ENCODE assay signal across 1 cellular context in the genomic region with DNA sequence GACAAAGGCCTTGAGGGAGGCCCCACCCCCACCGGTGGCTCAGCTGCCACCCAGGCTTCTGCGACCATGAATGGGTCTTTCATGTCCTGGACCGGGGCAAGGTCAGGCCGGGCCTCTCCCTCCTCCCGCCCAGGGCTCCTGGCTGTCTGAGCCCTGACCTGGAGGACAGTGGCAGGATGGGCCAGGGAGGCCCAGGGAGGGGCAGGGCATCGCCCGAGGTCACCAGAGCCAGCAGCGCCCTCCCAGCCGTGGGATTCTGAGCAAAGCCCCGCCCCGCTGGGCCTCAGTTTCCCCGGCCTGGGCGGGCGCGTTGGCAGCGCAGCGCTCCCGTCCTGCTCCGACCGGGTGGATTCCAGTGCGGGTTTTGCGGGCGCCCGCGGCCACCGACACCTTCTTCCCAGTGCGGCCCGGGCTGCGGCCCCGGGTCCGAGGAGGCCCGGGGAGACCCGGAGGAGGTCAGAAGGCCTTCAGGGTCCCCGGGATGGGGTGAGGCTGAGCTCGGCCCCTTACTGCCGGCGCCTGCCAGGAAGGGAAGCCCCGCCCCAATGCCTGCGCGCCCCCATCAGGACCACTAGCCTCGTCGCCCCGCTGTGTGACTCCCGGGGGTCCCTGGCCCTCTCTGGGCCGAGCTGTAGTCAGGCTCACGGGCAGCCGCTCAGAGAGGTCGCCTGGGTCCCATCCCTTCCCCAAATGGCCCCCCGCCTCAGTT.
TF ChIP-seq lines count a peak whose summit lies in the region.

No MANE protein-coding gene starts in this region.

TF ChIP-seq in HepG2, 621 proteins besides CTCF, POLR2A, EP300 and RAD21 (continued from another document and continues in another):
- TF ChIP-seq, protein P1, sequence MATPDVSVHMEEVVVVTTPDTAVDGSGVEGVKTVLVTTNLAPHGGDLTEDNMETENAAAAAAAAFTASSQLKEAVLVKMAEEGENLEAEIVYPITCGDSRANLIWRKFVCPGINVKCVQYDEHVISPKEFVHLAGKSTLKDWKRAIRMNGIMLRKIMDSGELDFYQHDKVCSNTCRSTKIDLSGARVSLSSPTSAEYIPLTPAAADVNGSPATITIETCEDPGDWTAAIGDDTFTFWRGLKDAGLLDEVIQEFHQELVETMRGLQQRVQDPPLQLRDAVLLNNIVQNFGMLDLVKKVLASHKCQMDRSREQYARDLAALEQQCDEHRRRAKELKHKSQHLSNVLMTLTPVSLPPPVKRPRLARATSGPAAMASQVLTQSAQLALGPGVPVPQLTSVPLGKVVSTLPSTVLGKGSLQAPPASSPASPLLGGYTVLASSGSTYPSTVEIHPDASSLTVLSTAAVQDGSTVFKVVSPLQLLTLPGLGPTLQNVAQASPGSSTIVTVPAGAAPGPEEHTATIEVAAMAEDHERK (CRISPR knock-in tag; IDR thresholded peaks at IDR 0.05; ENCODE audit: low read depth) = no peak
- TF ChIP-seq, protein P2, sequence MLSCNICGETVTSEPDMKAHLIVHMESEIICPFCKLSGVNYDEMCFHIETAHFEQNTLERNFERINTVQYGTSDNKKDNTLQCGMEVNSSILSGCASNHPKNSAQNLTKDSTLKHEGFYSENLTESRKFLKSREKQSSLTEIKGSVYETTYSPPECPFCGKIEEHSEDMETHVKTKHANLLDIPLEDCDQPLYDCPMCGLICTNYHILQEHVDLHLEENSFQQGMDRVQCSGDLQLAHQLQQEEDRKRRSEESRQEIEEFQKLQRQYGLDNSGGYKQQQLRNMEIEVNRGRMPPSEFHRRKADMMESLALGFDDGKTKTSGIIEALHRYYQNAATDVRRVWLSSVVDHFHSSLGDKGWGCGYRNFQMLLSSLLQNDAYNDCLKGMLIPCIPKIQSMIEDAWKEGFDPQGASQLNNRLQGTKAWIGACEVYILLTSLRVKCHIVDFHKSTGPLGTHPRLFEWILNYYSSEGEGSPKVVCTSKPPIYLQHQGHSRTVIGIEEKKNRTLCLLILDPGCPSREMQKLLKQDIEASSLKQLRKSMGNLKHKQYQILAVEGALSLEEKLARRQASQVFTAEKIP (CRISPR knock-in tag; IDR thresholded peaks at IDR 0.05; ENCODE audit: borderline replicate concordance) = no peak
- TF ChIP-seq, protein P3, sequence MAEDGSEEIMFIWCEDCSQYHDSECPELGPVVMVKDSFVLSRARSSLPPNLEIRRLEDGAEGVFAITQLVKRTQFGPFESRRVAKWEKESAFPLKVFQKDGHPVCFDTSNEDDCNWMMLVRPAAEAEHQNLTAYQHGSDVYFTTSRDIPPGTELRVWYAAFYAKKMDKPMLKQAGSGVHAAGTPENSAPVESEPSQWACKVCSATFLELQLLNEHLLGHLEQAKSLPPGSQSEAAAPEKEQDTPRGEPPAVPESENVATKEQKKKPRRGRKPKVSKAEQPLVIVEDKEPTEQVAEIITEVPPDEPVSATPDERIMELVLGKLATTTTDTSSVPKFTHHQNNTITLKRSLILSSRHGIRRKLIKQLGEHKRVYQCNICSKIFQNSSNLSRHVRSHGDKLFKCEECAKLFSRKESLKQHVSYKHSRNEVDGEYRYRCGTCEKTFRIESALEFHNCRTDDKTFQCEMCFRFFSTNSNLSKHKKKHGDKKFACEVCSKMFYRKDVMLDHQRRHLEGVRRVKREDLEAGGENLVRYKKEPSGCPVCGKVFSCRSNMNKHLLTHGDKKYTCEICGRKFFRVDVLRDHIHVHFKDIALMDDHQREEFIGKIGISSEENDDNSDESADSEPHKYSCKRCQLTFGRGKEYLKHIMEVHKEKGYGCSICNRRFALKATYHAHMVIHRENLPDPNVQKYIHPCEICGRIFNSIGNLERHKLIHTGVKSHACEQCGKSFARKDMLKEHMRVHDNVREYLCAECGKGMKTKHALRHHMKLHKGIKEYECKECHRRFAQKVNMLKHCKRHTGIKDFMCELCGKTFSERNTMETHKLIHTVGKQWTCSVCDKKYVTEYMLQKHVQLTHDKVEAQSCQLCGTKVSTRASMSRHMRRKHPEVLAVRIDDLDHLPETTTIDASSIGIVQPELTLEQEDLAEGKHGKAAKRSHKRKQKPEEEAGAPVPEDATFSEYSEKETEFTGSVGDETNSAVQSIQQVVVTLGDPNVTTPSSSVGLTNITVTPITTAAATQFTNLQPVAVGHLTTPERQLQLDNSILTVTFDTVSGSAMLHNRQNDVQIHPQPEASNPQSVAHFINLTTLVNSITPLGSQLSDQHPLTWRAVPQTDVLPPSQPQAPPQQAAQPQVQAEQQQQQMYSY (CRISPR knock-in tag; IDR thresholded peaks at IDR 0.05) = peak; percentile 100
- TF ChIP-seq, protein P4, sequence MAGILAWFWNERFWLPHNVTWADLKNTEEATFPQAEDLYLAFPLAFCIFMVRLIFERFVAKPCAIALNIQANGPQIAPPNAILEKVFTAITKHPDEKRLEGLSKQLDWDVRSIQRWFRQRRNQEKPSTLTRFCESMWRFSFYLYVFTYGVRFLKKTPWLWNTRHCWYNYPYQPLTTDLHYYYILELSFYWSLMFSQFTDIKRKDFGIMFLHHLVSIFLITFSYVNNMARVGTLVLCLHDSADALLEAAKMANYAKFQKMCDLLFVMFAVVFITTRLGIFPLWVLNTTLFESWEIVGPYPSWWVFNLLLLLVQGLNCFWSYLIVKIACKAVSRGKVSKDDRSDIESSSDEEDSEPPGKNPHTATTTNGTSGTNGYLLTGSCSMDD (CRISPR knock-in tag; IDR thresholded peaks at IDR 0.05) = no peak
- TF ChIP-seq SAFB2 (CRISPR knock-in tag; IDR thresholded peaks at IDR 0.05; ENCODE audit: borderline replicate concordance, low read depth) = peak; percentile 71; the same call in 1 of the 2 replicates
- TF ChIP-seq, protein P5, sequence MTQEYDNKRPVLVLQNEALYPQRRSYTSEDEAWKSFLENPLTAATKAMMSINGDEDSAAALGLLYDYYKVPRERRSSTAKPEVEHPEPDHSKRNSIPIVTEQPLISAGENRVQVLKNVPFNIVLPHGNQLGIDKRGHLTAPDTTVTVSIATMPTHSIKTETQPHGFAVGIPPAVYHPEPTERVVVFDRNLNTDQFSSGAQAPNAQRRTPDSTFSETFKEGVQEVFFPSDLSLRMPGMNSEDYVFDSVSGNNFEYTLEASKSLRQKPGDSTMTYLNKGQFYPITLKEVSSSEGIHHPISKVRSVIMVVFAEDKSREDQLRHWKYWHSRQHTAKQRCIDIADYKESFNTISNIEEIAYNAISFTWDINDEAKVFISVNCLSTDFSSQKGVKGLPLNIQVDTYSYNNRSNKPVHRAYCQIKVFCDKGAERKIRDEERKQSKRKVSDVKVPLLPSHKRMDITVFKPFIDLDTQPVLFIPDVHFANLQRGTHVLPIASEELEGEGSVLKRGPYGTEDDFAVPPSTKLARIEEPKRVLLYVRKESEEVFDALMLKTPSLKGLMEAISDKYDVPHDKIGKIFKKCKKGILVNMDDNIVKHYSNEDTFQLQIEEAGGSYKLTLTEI (CRISPR knock-in tag; conservative IDR thresholded peaks at IDR 0.05) = no peak
- TF ChIP-seq, protein P6, sequence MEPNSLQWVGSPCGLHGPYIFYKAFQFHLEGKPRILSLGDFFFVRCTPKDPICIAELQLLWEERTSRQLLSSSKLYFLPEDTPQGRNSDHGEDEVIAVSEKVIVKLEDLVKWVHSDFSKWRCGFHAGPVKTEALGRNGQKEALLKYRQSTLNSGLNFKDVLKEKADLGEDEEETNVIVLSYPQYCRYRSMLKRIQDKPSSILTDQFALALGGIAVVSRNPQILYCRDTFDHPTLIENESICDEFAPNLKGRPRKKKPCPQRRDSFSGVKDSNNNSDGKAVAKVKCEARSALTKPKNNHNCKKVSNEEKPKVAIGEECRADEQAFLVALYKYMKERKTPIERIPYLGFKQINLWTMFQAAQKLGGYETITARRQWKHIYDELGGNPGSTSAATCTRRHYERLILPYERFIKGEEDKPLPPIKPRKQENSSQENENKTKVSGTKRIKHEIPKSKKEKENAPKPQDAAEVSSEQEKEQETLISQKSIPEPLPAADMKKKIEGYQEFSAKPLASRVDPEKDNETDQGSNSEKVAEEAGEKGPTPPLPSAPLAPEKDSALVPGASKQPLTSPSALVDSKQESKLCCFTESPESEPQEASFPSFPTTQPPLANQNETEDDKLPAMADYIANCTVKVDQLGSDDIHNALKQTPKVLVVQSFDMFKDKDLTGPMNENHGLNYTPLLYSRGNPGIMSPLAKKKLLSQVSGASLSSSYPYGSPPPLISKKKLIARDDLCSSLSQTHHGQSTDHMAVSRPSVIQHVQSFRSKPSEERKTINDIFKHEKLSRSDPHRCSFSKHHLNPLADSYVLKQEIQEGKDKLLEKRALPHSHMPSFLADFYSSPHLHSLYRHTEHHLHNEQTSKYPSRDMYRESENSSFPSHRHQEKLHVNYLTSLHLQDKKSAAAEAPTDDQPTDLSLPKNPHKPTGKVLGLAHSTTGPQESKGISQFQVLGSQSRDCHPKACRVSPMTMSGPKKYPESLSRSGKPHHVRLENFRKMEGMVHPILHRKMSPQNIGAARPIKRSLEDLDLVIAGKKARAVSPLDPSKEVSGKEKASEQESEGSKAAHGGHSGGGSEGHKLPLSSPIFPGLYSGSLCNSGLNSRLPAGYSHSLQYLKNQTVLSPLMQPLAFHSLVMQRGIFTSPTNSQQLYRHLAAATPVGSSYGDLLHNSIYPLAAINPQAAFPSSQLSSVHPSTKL (CRISPR knock-in tag; IDR thresholded peaks at IDR 0.05) = peak; percentile 76
- peak; percentile 86 for TF ChIP-seq SALL1 (CRISPR knock-in tag; IDR thresholded peaks at IDR 0.05)
- TF ChIP-seq KAT8 (CRISPR knock-in tag; IDR thresholded peaks at IDR 0.05) = peak; percentile 70
- peak; percentile 92 for TF ChIP-seq MYNN (CRISPR knock-in tag; IDR thresholded peaks at IDR 0.05; ENCODE audit: low read depth)
- 0 out of 2 replicates have a peak, but pooled peaks have one; percentile 60 for TF ChIP-seq ZNF510 (CRISPR knock-in tag; IDR thresholded peaks at IDR 0.05; ENCODE audit: low read depth)
- no peak for TF ChIP-seq SP140L (CRISPR knock-in tag; IDR thresholded peaks at IDR 0.05; ENCODE audit: borderline replicate concordance)
- TF ChIP-seq NKX3-1 (CRISPR knock-in tag; IDR thresholded peaks at IDR 0.05) = peak; percentile 37; the same call in 1 of the 2 replicates
- TF ChIP-seq, protein P7, sequence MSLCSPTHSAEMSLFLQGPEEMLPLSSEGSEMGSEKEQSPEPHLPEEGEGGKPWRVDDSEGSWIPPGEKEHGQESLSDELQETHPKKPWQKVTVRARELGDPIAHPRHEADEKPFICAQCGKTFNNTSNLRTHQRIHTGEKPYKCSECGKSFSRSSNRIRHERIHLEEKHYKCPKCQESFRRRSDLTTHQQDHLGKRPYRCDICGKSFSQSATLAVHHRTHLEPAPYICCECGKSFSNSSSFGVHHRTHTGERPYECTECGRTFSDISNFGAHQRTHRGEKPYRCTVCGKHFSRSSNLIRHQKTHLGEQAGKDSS (CRISPR knock-in tag; IDR thresholded peaks at IDR 0.05; ENCODE audit: borderline replicate concordance, low read depth) = peak; percentile 62; the same call in 1 of the 2 replicates
- TF ChIP-seq, protein P8, sequence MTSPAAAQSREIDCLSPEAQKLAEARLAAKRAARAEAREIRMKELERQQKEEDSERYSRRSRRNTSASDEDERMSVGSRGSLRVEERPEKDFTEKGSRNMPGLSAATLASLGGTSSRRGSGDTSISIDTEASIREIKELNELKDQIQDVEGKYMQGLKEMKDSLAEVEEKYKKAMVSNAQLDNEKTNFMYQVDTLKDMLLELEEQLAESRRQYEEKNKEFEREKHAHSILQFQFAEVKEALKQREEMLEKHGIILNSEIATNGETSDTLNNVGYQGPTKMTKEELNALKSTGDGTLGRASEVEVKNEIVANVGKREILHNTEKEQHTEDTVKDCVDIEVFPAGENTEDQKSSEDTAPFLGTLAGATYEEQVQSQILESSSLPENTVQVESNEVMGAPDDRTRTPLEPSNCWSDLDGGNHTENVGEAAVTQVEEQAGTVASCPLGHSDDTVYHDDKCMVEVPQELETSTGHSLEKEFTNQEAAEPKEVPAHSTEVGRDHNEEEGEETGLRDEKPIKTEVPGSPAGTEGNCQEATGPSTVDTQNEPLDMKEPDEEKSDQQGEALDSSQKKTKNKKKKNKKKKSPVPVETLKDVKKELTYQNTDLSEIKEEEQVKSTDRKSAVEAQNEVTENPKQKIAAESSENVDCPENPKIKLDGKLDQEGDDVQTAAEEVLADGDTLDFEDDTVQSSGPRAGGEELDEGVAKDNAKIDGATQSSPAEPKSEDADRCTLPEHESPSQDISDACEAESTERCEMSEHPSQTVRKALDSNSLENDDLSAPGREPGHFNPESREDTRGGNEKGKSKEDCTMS (CRISPR knock-in tag; conservative IDR thresholded peaks at IDR 0.05) = no peak
- TF ChIP-seq, protein P9, sequence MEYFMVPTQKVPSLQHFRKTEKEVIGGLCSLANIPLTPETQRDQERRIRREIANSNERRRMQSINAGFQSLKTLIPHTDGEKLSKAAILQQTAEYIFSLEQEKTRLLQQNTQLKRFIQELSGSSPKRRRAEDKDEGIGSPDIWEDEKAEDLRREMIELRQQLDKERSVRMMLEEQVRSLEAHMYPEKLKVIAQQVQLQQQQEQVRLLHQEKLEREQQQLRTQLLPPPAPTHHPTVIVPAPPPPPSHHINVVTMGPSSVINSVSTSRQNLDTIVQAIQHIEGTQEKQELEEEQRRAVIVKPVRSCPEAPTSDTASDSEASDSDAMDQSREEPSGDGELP (IDR thresholded peaks at IDR 0.05; ENCODE audit: borderline replicate concordance, low read depth) = peak; percentile 86; the same call in 1 of the 2 replicates
- TF ChIP-seq, protein P10, sequence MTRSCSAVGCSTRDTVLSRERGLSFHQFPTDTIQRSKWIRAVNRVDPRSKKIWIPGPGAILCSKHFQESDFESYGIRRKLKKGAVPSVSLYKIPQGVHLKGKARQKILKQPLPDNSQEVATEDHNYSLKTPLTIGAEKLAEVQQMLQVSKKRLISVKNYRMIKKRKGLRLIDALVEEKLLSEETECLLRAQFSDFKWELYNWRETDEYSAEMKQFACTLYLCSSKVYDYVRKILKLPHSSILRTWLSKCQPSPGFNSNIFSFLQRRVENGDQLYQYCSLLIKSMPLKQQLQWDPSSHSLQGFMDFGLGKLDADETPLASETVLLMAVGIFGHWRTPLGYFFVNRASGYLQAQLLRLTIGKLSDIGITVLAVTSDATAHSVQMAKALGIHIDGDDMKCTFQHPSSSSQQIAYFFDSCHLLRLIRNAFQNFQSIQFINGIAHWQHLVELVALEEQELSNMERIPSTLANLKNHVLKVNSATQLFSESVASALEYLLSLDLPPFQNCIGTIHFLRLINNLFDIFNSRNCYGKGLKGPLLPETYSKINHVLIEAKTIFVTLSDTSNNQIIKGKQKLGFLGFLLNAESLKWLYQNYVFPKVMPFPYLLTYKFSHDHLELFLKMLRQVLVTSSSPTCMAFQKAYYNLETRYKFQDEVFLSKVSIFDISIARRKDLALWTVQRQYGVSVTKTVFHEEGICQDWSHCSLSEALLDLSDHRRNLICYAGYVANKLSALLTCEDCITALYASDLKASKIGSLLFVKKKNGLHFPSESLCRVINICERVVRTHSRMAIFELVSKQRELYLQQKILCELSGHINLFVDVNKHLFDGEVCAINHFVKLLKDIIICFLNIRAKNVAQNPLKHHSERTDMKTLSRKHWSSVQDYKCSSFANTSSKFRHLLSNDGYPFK (CRISPR knock-in tag; IDR thresholded peaks at IDR 0.05; ENCODE audit: borderline replicate concordance) = peak; percentile 96
- TF ChIP-seq ZNF232 (CRISPR knock-in tag; IDR thresholded peaks at IDR 0.05; ENCODE audit: borderline replicate concordance) = no peak
- TF ChIP-seq, protein P11, sequence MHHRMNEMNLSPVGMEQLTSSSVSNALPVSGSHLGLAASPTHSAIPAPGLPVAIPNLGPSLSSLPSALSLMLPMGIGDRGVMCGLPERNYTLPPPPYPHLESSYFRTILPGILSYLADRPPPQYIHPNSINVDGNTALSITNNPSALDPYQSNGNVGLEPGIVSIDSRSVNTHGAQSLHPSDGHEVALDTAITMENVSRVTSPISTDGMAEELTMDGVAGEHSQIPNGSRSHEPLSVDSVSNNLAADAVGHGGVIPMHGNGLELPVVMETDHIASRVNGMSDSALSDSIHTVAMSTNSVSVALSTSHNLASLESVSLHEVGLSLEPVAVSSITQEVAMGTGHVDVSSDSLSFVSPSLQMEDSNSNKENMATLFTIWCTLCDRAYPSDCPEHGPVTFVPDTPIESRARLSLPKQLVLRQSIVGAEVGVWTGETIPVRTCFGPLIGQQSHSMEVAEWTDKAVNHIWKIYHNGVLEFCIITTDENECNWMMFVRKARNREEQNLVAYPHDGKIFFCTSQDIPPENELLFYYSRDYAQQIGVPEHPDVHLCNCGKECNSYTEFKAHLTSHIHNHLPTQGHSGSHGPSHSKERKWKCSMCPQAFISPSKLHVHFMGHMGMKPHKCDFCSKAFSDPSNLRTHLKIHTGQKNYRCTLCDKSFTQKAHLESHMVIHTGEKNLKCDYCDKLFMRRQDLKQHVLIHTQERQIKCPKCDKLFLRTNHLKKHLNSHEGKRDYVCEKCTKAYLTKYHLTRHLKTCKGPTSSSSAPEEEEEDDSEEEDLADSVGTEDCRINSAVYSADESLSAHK (CRISPR knock-in tag; IDR thresholded peaks at IDR 0.05; ENCODE audit: borderline replicate concordance) = no peak
